ENCODE assay signal across 2 cellular contexts in genomic region chr11:62171261-62171723, GRCh38.
TF ChIP-seq lines count a peak whose summit lies in the region.

No MANE protein-coding gene starts in this region.

TF ChIP-seq in HCT116, 20 proteins besides CTCF, POLR2A, EP300 and RAD21:
- no peak for TF ChIP-seq ZBTB33 (IDR thresholded peaks at IDR 0.05; ENCODE audit: extremely low read depth, insufficient replicate concordance, low read length)
- TF ChIP-seq YY1 (IDR thresholded peaks at IDR 0.05; ENCODE audit: extremely low read depth, insufficient replicate concordance, low read depth, low read length): peak; percentile 45

TF ChIP-seq in HepG2, 621 proteins besides CTCF, POLR2A, EP300 and RAD21:
- TF ChIP-seq XRCC5 (optimal IDR thresholded peaks at IDR 0.05; ENCODE audit: low read length) (peak; percentile 49), TCF7L2 (IDR thresholded peaks at IDR 0.05; ENCODE audit: low read depth, low read length) (no peak), STAG1 (CRISPR knock-in tag; IDR thresholded peaks at IDR 0.05) (peak; percentile 78), TEAD3 (CRISPR knock-in tag; optimal IDR thresholded peaks at IDR 0.05; ENCODE audit: borderline replicate concordance) (peak; percentile 31), SOX13 (IDR thresholded peaks at IDR 0.05) (no peak), SOX13 (CRISPR knock-in tag; conservative IDR thresholded peaks at IDR 0.05 in 1 of 2, IDR thresholded peaks at IDR 0.05 in 1 of 2) (peak in 1 of 2 experiments; percentile 9; a peak in 1 of 4 replicates), TFAP4 (IDR thresholded peaks at IDR 0.05; ENCODE audit: borderline replicate concordance, low read depth) (no peak), SMC3 (IDR thresholded peaks at IDR 0.05; ENCODE audit: low read length) (peak; percentile 60; the same call in 1 of the 2 replicates)
- TF ChIP-seq, protein P1, sequence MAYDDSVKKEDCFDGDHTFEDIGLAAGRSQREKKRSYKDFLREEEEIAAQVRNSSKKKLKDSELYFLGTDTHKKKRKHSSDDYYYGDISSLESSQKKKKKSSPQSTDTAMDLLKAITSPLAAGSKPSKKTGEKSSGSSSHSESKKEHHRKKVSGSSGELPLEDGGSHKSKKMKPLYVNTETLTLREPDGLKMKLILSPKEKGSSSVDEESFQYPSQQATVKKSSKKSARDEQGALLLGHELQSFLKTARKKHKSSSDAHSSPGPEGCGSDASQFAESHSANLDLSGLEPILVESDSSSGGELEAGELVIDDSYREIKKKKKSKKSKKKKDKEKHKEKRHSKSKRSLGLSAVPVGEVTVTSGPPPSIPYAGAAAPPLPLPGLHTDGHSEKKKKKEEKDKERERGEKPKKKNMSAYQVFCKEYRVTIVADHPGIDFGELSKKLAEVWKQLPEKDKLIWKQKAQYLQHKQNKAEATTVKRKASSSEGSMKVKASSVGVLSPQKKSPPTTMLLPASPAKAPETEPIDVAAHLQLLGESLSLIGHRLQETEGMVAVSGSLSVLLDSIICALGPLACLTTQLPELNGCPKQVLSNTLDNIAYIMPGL (CRISPR knock-in tag; IDR thresholded peaks at IDR 0.05; ENCODE audit: borderline replicate concordance in 1 of 2, low read depth in 1 of 2): peak; percentile 36 to 41; a peak in 1 of 4 replicates
TF ChIP-seq in HepG2: peak in this region for 6.
